1 cellular context compared by ENCODE assay signal in the genomic region with DNA sequence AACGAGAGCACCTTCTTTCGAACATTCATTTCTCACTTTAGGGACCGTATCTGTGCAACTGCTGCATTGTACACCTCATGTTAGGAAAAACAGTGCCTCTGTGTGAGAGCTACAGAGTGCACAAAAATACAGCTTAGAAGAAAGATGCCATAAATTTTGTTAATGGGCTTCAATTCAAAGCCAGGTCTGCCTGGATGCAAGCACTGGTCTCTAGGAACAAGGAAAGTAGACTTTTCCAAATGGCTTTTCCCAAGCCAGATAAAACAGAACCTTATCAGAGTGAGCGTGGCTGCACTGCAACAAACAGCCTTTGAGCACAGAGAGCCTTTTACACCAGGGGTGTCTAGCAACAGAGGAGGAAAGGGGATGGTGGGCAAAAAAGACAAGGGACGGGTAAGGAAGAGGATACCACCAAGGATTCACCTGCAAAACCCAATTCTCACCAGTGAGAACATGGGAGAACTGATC.
TF ChIP-seq lines count a peak whose summit lies in the region.

No MANE protein-coding gene starts in this region.

TF ChIP-seq in WTC11, 78 proteins besides CTCF, POLR2A, EP300 and RAD21 (continued from another document):
- TF ChIP-seq, protein P1, sequence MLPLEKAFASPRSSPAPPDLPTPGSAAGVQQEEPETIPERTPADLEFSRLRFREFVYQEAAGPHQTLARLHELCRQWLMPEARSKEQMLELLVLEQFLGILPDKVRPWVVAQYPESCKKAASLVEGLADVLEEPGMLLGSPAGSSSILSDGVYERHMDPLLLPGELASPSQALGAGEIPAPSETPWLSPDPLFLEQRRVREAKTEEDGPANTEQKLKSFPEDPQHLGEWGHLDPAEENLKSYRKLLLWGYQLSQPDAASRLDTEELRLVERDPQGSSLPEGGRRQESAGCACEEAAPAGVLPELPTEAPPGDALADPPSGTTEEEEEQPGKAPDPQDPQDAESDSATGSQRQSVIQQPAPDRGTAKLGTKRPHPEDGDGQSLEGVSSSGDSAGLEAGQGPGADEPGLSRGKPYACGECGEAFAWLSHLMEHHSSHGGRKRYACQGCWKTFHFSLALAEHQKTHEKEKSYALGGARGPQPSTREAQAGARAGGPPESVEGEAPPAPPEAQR (CRISPR knock-in tag; IDR thresholded peaks at IDR 0.05), result no peak
- TF ChIP-seq, protein P2, sequence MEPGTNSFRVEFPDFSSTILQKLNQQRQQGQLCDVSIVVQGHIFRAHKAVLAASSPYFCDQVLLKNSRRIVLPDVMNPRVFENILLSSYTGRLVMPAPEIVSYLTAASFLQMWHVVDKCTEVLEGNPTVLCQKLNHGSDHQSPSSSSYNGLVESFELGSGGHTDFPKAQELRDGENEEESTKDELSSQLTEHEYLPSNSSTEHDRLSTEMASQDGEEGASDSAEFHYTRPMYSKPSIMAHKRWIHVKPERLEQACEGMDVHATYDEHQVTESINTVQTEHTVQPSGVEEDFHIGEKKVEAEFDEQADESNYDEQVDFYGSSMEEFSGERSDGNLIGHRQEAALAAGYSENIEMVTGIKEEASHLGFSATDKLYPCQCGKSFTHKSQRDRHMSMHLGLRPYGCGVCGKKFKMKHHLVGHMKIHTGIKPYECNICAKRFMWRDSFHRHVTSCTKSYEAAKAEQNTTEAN (CRISPR knock-in tag; IDR thresholded peaks at IDR 0.05), result no peak
- no peak for TF ChIP-seq IRF2 (CRISPR knock-in tag; IDR thresholded peaks at IDR 0.05; ENCODE audit: borderline replicate concordance, low read depth)
